1 cellular context compared by ENCODE assay signal in the genomic region with DNA sequence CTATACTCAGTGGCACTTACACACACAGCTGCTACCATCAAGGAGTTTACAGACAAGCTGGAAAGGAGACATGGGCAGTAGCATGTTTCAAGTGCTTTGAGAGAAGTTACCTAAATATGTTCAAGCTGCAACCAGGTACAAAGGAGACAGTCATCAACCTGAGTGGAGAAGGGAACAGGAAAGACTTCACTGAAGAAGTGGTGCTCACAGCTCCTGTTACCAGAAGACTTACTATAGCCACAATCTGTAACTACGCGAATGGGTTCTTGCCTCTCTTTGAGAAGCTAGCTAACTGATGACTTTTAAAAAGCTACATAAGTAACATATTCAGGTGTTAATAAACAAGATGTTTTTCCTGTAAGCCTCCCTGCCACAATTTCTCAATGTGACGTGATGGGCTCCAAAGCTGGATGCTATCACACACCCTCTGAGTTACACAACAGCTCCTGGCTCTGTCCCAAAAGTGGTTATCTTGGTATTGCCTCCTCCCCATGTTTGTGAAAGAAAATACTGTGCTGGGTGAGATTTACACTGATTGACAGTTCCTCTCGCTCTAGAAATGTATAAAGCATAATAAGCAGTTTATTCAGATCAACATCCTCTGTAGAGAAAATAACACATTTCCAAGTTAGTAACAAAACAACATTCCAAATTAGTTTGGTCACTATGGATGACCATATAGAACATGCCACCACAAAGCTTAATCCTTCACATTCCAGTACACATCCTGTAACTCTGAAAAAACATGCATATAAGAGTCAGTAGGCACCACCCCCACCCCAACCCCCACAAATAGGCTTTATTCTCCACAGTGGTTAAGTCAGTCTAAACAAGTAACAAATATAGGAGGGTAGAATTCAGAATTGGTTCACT.
TF ChIP-seq lines count a peak whose summit lies in the region.

No MANE protein-coding gene starts in this region.

TF ChIP-seq in K562, 482 proteins besides CTCF, POLR2A, EP300 and RAD21 (continued from another document and continues in another):
- TF ChIP-seq, protein P1, sequence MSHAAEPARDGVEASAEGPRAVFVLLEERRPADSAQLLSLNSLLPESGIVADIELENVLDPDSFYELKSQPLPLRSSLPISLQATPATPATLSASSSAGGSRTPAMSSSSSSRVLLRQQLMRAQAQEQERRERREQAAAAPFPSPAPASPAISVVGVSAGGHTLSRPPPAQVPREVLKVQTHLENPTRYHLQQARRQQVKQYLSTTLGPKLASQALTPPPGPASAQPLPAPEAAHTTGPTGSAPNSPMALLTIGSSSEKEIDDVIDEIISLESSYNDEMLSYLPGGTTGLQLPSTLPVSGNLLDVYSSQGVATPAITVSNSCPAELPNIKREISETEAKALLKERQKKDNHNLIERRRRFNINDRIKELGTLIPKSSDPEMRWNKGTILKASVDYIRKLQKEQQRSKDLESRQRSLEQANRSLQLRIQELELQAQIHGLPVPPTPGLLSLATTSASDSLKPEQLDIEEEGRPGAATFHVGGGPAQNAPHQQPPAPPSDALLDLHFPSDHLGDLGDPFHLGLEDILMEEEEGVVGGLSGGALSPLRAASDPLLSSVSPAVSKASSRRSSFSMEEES (CRISPR knock-in tag; IDR thresholded peaks at IDR 0.05), result no peak
- TF ChIP-seq ZNF589 (CRISPR knock-in tag; IDR thresholded peaks at IDR 0.05; ENCODE audit: low read depth) (no peak), MYNN (IDR thresholded peaks at IDR 0.05) (0 out of 2 replicates have a peak, but pooled peaks have one; percentile 29), MYNN (CRISPR knock-in tag; IDR thresholded peaks at IDR 0.05) (no peak), HNRNPLL (IDR thresholded peaks at IDR 0.05; ENCODE audit: low read depth, low read length, poor library complexity, severe bottlenecking) (no peak), LARP7 (IDR thresholded peaks at IDR 0.05) (no peak), CBX1 (IDR thresholded peaks at IDR 0.05; ENCODE audit: low read depth) (no peak), SIN3B (IDR thresholded peaks at IDR 0.05; ENCODE audit: low read depth) (no peak), CBX5 (IDR thresholded peaks at IDR 0.05; ENCODE audit: borderline replicate concordance, low read depth) (no peak), ZNF274 (IDR thresholded peaks at IDR 0.05; ENCODE audit: borderline replicate concordance, low read depth, low read length) (no peak), NCOA2 (IDR thresholded peaks at IDR 0.05; ENCODE audit: partially characterized antibody in 2 of 2) (peak; percentile 35 to 40), PTRF (tag; IDR thresholded peaks at IDR 0.05) (no peak), SRSF7 (optimal IDR thresholded peaks at IDR 0.05; ENCODE audit: low read depth, low read length) (no peak), KAT2B (IDR thresholded peaks at IDR 0.05; ENCODE audit: low read depth, low read length) (no peak), MAZ (CRISPR knock-in tag; conservative IDR thresholded peaks at IDR 0.05 in 1 of 2, IDR thresholded peaks at IDR 0.05 in 1 of 2) (peak in 1 of 2 experiments; percentile 15; a peak in 1 of 4 replicates), SMAD4 (CRISPR knock-in tag; conservative IDR thresholded peaks at IDR 0.05) (no peak), POLR2B (IDR thresholded peaks at IDR 0.05; ENCODE audit: low read depth, partially characterized antibody) (no peak), TOE1 (IDR thresholded peaks at IDR 0.05; ENCODE audit: borderline replicate concordance) (no peak), TOE1 (CRISPR knock-in tag; IDR thresholded peaks at IDR 0.05; ENCODE audit: borderline replicate concordance, low read depth) (no peak)
- TF ChIP-seq, protein P2, sequence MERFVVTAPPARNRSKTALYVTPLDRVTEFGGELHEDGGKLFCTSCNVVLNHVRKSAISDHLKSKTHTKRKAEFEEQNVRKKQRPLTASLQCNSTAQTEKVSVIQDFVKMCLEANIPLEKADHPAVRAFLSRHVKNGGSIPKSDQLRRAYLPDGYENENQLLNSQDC (CRISPR knock-in tag; IDR thresholded peaks at IDR 0.05), result no peak
- TF ChIP-seq, protein P3, sequence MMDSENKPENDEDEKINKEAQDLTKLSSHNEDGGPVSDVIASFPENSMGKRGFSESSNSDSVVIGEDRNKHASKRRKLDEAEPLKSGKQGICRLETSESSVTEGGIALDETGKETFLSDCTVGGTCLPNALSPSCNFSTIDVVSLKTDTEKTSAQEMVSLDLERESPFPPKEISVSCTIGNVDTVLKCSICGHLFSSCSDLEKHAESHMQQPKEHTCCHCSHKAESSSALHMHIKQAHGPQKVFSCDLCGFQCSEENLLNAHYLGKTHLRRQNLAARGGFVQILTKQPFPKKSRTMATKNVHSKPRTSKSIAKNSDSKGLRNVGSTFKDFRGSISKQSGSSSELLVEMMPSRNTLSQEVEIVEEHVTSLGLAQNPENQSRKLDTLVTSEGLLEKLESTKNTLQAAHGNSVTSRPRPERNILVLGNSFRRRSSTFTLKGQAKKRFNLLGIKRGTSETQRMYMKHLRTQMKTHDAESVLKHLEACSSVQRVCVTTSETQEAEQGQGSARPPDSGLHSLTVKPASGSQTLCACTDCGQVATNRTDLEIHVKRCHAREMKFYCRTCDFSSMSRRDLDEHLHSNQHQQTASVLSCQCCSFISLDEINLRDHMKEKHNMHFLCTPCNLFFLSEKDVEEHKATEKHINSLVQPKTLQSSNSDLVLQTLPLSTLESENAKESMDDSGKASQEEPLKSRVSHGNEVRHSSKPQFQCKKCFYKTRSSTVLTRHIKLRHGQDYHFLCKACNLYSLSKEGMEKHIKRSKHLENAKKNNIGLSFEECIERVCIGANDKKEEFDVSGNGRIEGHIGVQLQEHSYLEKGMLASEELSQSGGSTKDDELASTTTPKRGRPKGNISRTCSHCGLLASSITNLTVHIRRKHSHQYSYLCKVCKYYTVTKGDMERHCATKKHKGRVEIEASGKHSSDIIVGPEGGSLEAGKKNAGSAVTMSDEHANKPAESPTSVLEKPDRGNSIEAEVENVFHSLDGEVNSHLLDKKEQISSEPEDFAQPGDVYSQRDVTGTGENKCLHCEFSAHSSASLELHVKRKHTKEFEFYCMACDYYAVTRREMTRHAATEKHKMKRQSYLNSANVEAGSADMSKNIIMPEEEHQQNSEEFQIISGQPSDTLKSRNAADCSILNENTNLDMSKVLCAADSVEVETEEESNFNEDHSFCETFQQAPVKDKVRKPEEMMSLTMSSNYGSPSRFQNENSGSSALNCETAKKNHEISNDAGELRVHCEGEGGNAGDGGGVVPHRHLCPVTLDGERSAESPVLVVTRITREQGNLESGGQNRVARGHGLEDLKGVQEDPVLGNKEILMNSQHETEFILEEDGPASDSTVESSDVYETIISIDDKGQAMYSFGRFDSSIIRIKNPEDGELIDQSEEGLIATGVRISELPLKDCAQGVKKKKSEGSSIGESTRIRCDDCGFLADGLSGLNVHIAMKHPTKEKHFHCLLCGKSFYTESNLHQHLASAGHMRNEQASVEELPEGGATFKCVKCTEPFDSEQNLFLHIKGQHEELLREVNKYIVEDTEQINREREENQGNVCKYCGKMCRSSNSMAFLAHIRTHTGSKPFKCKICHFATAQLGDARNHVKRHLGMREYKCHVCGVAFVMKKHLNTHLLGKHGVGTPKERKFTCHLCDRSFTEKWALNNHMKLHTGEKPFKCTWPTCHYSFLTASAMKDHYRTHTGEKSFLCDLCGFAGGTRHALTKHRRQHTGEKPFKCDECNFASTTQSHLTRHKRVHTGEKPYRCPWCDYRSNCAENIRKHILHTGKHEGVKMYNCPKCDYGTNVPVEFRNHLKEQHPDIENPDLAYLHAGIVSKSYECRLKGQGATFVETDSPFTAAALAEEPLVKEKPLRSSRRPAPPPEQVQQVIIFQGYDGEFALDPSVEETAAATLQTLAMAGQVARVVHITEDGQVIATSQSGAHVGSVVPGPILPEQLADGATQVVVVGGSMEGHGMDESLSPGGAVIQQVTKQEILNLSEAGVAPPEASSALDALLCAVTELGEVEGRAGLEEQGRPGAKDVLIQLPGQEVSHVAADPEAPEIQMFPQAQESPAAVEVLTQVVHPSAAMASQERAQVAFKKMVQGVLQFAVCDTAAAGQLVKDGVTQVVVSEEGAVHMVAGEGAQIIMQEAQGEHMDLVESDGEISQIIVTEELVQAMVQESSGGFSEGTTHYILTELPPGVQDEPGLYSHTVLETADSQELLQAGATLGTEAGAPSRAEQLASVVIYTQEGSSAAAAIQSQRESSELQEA (IDR thresholded peaks at IDR 0.05; ENCODE audit: low read depth), result no peak
- TF ChIP-seq, protein P4, sequence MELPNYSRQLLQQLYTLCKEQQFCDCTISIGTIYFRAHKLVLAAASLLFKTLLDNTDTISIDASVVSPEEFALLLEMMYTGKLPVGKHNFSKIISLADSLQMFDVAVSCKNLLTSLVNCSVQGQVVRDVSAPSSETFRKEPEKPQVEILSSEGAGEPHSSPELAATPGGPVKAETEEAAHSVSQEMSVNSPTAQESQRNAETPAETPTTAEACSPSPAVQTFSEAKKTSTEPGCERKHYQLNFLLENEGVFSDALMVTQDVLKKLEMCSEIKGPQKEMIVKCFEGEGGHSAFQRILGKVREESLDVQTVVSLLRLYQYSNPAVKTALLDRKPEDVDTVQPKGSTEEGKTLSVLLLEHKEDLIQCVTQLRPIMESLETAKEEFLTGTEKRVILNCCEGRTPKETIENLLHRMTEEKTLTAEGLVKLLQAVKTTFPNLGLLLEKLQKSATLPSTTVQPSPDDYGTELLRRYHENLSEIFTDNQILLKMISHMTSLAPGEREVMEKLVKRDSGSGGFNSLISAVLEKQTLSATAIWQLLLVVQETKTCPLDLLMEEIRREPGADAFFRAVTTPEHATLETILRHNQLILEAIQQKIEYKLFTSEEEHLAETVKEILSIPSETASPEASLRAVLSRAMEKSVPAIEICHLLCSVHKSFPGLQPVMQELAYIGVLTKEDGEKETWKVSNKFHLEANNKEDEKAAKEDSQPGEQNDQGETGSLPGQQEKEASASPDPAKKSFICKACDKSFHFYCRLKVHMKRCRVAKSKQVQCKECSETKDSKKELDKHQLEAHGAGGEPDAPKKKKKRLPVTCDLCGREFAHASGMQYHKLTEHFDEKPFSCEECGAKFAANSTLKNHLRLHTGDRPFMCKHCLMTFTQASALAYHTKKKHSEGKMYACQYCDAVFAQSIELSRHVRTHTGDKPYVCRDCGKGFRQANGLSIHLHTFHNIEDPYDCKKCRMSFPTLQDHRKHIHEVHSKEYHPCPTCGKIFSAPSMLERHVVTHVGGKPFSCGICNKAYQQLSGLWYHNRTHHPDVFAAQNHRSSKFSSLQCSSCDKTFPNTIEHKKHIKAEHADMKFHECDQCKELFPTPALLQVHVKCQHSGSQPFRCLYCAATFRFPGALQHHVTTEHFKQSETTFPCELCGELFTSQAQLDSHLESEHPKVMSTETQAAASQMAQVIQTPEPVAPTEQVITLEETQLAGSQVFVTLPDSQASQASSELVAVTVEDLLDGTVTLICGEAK (IDR thresholded peaks at IDR 0.05), result no peak
- TF ChIP-seq, protein P4 (CRISPR knock-in tag; IDR thresholded peaks at IDR 0.05), result no peak
- TF ChIP-seq, protein P5, sequence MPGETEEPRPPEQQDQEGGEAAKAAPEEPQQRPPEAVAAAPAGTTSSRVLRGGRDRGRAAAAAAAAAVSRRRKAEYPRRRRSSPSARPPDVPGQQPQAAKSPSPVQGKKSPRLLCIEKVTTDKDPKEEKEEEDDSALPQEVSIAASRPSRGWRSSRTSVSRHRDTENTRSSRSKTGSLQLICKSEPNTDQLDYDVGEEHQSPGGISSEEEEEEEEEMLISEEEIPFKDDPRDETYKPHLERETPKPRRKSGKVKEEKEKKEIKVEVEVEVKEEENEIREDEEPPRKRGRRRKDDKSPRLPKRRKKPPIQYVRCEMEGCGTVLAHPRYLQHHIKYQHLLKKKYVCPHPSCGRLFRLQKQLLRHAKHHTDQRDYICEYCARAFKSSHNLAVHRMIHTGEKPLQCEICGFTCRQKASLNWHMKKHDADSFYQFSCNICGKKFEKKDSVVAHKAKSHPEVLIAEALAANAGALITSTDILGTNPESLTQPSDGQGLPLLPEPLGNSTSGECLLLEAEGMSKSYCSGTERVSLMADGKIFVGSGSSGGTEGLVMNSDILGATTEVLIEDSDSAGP (CRISPR knock-in tag; IDR thresholded peaks at IDR 0.05), result no peak
